In the genomic region with DNA sequence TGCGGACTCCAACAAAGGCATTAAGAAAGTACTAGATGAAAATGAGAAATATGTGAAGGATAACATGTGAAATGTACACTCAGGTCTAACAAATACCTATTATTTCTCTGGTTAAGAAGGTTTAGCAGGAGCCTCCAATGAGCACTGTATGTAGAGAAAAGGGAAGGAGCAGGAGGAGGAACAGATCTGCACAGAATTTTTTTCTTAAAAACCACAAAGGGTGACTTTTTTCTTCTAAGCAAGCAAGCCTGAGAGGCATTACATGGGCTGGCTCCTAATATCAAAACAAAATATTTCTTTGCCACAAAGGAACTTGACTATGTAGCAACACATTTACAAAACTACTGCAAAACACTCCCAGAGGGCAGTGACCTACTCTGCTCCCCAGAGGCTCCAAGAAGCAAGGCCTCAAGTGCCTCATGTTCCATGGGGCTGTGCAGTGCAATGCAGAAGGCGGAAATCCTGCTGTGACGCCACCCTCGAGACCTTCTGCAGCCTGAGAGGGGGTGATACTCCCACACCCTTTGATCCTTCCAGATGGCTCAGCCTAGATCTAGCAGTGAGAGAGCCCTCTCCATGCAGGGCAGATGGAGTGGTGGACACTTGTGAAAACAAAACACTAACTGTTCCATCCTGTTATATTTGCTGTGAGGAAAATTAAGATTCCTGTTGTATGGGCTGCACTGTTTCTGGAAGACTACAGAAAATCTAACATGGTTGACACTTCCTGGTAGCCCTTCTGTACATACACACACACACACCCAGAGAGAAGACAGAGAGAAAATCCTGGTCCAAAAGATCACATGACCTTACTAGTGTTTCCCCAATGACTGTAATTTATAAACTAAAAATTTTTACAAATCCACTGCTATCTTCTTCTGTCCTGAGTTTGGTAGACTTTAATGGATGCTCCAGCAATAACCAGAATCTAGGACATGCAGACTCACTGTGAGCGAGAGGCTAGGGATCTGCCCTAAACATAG, we compare ENCODE assay signal across 8 cellular contexts. TPM values are rescaled to one million over a fixed set of nuclear protein-coding genes. Genes with fewer than 3 reads are reported as not detected.
DNase-seq lines count a peak whose midpoint lies in the region; ATAC-seq and TF ChIP-seq lines count a peak whose summit lies in the region.

No MANE protein-coding gene starts in this region.

- peaks cover 35% of the 10 kb centered on the region for H3K36me3 Mint-ChIP-seq in endothelial cell (ENCODE audit: low read depth, unreplicated experiment)
- peaks cover 8 to 37% of the 10 kb centered on the region in 2 donors for H3K36me3 Mint-ChIP-seq in naive B cell
- H3K36me3 Mint-ChIP-seq in endodermal cell (ENCODE audit: low read depth) = peaks cover 37% of the 10 kb centered on the region

- H3K4me1 ChIP-seq in BLaER1 (peaks cover 70% of the 10 kb centered on the region), endodermal cell (ENCODE audit: control insufficient read depth, insufficient read depth, low read length) (no peaks in the 10 kb centered on the region)

- H3K27ac ChIP-seq in BLaER1 (peak overlapping the region; percentile 76), endodermal cell (ENCODE audit: low read depth, low read length) (no peak overlapping the region)

- peak; percentile 76 to 88 for ATAC-seq in naive B cell (ENCODE audit: low read depth in 2 of 2)

- H3K27ac Mint-ChIP-seq in endothelial cell (ENCODE audit: unreplicated experiment) (no peak overlapping the region), naive B cell (peak overlapping the region; percentile 32 to 93 (median 89)), endodermal cell (no peak overlapping the region)

- H3K9me3 ChIP-seq in BLaER1 (no peaks in the 10 kb centered on the region), endodermal cell (ENCODE audit: control insufficient read depth, low read length) (no peaks in the 10 kb centered on the region)

- no peaks in the 10 kb centered on the region for H4K20me1 ChIP-seq in BLaER1

- peak overlapping the region; percentile 76 for H3K4me2 ChIP-seq in BLaER1

- peak overlapping the region; percentile 45 for H3K4me3 Mint-ChIP-seq in endothelial cell (ENCODE audit: unreplicated experiment)
- peak overlapping the region in 6 of 8 donors; percentile 12 to 63 (median 40) for H3K4me3 Mint-ChIP-seq in naive B cell
- H3K4me3 Mint-ChIP-seq in endodermal cell = no peak overlapping the region

- WGBS in endodermal cell (ENCODE audit: insufficient coverage in 1 of 2, insufficient read length in 1 of 2), 2 experiments = 94% methylated on average over 2 to 4 of the region's 5 CpGs

- peak; percentile 20 for TF ChIP-seq POLR2A in NB4 (IDR thresholded peaks at IDR 0.05; ENCODE audit: extremely low read depth, insufficient read length)

- no peak for TF ChIP-seq CTCF in NB4 (IDR thresholded peaks at IDR 0.05; ENCODE audit: low read depth, low read length)
- TF ChIP-seq CTCF in endothelial cell (IDR thresholded peaks at IDR 0.05; ENCODE audit: unreplicated experiment) = no peak
- no peak for TF ChIP-seq CTCF in endodermal cell (conservative IDR thresholded peaks at IDR 0.05)

- no peaks in the 10 kb centered on the region for H3K9me3 Mint-ChIP-seq in endothelial cell (ENCODE audit: unreplicated experiment)
- H3K9me3 Mint-ChIP-seq in naive B cell = peaks cover 0 to 4% (median 0%) of the 10 kb centered on the region in 7 donors
- H3K9me3 Mint-ChIP-seq in endodermal cell = no peaks in the 10 kb centered on the region

- DNase-seq in NB4 (ENCODE audit: low read depth) (peak; percentile 100), endothelial cell (ENCODE audit: low spot score) (no peak), naive B cell (peak; percentile 37), NCI-H2107 (lab: John Stamatoyannopoulos, UW) (no peak), endodermal cell (no peak), activated T-cell treated with anti-CD3 and anti-CD28 coated beads for 4 hours (no peak), NCI-H1694 (lab: John Stamatoyannopoulos, UW) (no peak)

- H3K27me3 Mint-ChIP-seq in endothelial cell (ENCODE audit: unreplicated experiment) (peaks cover 4% of the 10 kb centered on the region), naive B cell (no peaks in the 10 kb centered on the region), endodermal cell (ENCODE audit: insufficient read depth) (no peaks in the 10 kb centered on the region)

- H3K36me3 ChIP-seq in BLaER1 = peaks cover 44% of the 10 kb centered on the region
- peaks cover 57% of the 10 kb centered on the region for H3K36me3 ChIP-seq in endodermal cell (ENCODE audit: control insufficient read depth, insufficient read depth, low read length)

- H3K27me3 ChIP-seq in BLaER1 = no peaks in the 10 kb centered on the region
- H3K27me3 ChIP-seq in endodermal cell (ENCODE audit: control insufficient read depth, insufficient read depth, low read length, poor library complexity, severe bottlenecking) = no peaks in the 10 kb centered on the region

- H3K4me3 ChIP-seq in BLaER1 = no peak overlapping the region
- H3K4me3 ChIP-seq in NB4 (ENCODE audit: low read depth, low read length) = no peak overlapping the region
- no peak overlapping the region for H3K4me3 ChIP-seq in endodermal cell (ENCODE audit: low read length)

- peak overlapping the region; percentile 47; the same call in 1 of the 2 replicates for H3K9ac ChIP-seq in BLaER1
- no peak overlapping the region for H3K9ac ChIP-seq in endodermal cell (ENCODE audit: extremely low read depth, low read length, poor library complexity, severe bottlenecking)

- H3K4me1 Mint-ChIP-seq in endothelial cell (ENCODE audit: unreplicated experiment) (peaks cover 66% of the 10 kb centered on the region), naive B cell (peaks cover 37 to 47% (median 38%) of the 10 kb centered on the region in 3 donors), endodermal cell (no peaks in the 10 kb centered on the region)

RNA-seq across cellular contexts. Expression of gene SMIM29, which starts 36.0 kb away (rescaled TPM):
- total RNA-seq in endothelial cell (ENCODE audit: unreplicated experiment) (44.3 TPM), endodermal cell (1 to 10 TPM; 7.2 to 7.9 TPM)
- 100 to 1,000 TPM in 3 of 6 donors, 10 to 100 TPM in 3; 91.2 to 127 (median 99.0) TPM for polyA plus RNA-seq in naive B cell (ENCODE audit: low read depth in 6 of 6)
- polyA plus RNA-seq in endodermal cell (2013, experiment 1 of 2) = 16.4 TPM
- polyA plus RNA-seq in endodermal cell (2013, experiment 2 of 2) = 14.3 TPM

RNA-seq across cellular contexts. Expression of gene HMGA1, which starts 48.2 kb away (rescaled TPM):
- total RNA-seq in endothelial cell (ENCODE audit: unreplicated experiment) (528 TPM), endodermal cell (1,000 to 10,000 TPM; 1,306 to 1,595 TPM)
- polyA plus RNA-seq in naive B cell (ENCODE audit: low read depth in 6 of 6) = 10 to 100 TPM; 17.2 to 38.1 (median 31.2) TPM
- polyA plus RNA-seq in endodermal cell (2013, experiment 1 of 2) = 1,230 TPM
- polyA plus RNA-seq in endodermal cell (2013, experiment 2 of 2) = 1,159 TPM

Comparison
In these comparisons a context has a peak if more than half of its experiments do, and no peak if none do; other contexts are left out.
1. DNase-seq: peak in NB4 (single experiment) and naive B cell (single experiment); none in endothelial cell (single experiment), NCI-H2107 (single experiment), endodermal cell (single experiment), activated T-cell treated with anti-CD3 and anti-CD28 coated beads for 4 hours (single experiment) and NCI-H1694 (single experiment).
2. H3K27ac Mint-ChIP-seq: peak in naive B cell (6 of 6); none in endothelial cell (single experiment) and endodermal cell (single experiment).